ENCODE assay signal across 21 cellular contexts in the genomic region with DNA sequence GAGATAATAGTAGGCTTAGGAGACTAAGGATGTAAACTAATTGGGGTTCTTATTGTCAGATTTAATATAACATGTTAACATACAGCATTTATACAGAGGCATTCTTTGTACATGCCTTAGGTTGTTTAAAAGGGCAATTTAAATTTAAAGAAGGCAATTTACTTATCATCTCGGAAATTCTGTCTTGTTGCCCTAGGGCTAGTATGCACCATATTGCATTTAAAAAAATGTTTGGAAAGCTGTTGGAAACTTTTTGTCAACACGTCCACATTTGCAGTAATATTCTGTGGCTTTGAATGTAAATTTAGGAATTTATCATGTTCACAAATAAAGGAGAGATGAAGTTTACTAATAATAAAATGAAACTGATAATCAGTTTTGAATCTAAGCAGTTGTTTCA.
"Had no signal": no experiment of that assay in that cellular context is flagged by ENCODE, and none has a peak within 500 bp of the region (broad histone marks: within the 10 kb centered on the region; RNA-seq: fewer than 3 reads in every experiment).

No MANE protein-coding gene starts in this region.

- H3K9me3 ChIP-seq: breast epithelium, colonic mucosa had no signal

- H3K27ac Mint-ChIP-seq: activated CD4-positive, alpha-beta memory T cell treated with anti-CD3 and anti-CD28 coated beads, Interleukin-2, amount 10 ng/mL, durations not matched to agents 7 days and 5 days; activated naive CD4-positive, alpha-beta T cell treated with anti-CD3 and anti-CD28 coated beads, Interleukin-2, amount 50 U/mL, for 24 hours; activated T-cell treated with anti-CD3 and anti-CD28 coated beads, Interleukin-2, amount 50 U/mL, for 72 hours; T-helper 17 cell had no signal

- H3K27me3 ChIP-seq: breast epithelium, colonic mucosa had no signal

- H3K27ac ChIP-seq: breast epithelium, colonic mucosa had no signal

- H3K27me3 Mint-ChIP-seq: activated B cell treated with CpG ODN at 0.5 μM for 24 hours; activated CD4-positive, alpha-beta memory T cell treated with anti-CD3 and anti-CD28 coated beads, Interleukin-2, amount 10 ng/mL, durations not matched to agents 7 days and 5 days; activated naive CD4-positive, alpha-beta T cell treated with anti-CD3 and anti-CD28 coated beads, Interleukin-2, amount 50 U/mL, for 24 hours; T-helper 17 cell had no signal

- H3K36me3 ChIP-seq: breast epithelium, colonic mucosa had no signal

- ATAC-seq: activated T-cell treated with anti-CD3 and anti-CD28 coated beads, Interleukin-2, amount 50 U/mL, for 72 hours; T-helper 17 cell had no signal

- H3K4me3 ChIP-seq: breast epithelium, colonic mucosa had no signal

- DNase-seq: activated B cell treated with CpG ODN at 0.5 μM for 24 hours; activated CD4-positive, alpha-beta memory T cell treated with anti-CD3 and anti-CD28 coated beads, Interleukin-2, amount 10 ng/mL, durations not matched to agents 7 days and 5 days; activated CD4-positive, alpha-beta T cell treated with anti-CD3 and anti-CD28 coated beads for 1 hour; activated CD4-positive, alpha-beta T cell treated with anti-CD3 and anti-CD28 coated beads, Interleukin-2, amount 50 U/mL, for 1 hour; activated CD8-positive, alpha-beta memory T cell treated with anti-CD3 and anti-CD28 coated beads, Interleukin-2, amount 50 U/mL, for 4 hours; activated T-cell treated with anti-CD3 and anti-CD28 coated beads, Interleukin-2, amount 50 U/mL, for 72 hours; aorta; caudate nucleus; colonic mucosa; KG1; NCI-H1092; NCI-H1694 treated with DMSO at 0.1 percent for 48 hours; NCI-H2029 treated with DMSO at 0.1 percent for 48 hours; NCI-H446; NCI-H524; NK-92 treated with Interleukin-12 subunit alpha and Interleukin-12 subunit beta, amount 100 ng/mL, for 24 hours; SHP77 treated with DMSO at 0.1 percent for 48 hours; T-helper 17 cell; T-helper 9 cell had no signal

- H3K9me3 Mint-ChIP-seq: activated B cell treated with CpG ODN at 0.5 μM for 24 hours; activated CD4-positive, alpha-beta memory T cell treated with anti-CD3 and anti-CD28 coated beads, Interleukin-2, amount 10 ng/mL, durations not matched to agents 7 days and 5 days; activated naive CD4-positive, alpha-beta T cell treated with anti-CD3 and anti-CD28 coated beads, Interleukin-2, amount 50 U/mL, for 24 hours; activated T-cell treated with anti-CD3 and anti-CD28 coated beads, Interleukin-2, amount 50 U/mL, for 72 hours had no signal

- H3K4me3 Mint-ChIP-seq: activated CD4-positive, alpha-beta memory T cell treated with anti-CD3 and anti-CD28 coated beads, Interleukin-2, amount 10 ng/mL, durations not matched to agents 7 days and 5 days; activated naive CD4-positive, alpha-beta T cell treated with anti-CD3 and anti-CD28 coated beads, Interleukin-2, amount 50 U/mL, for 24 hours; activated T-cell treated with anti-CD3 and anti-CD28 coated beads, Interleukin-2, amount 50 U/mL, for 72 hours; T-helper 17 cell had no signal
